In genomic region chr7:27245798-27246691, GRCh38 we compare ENCODE assay signal across 11 cellular contexts. TPM values are rescaled to one million over a fixed set of nuclear protein-coding genes. Genes with fewer than 3 reads are reported as not detected.
A peak's percentile ranks its signal among the peaks of the same experiment; 100 is the strongest.
DNase-seq lines count a peak whose midpoint lies in the region; ATAC-seq and TF ChIP-seq lines count a peak whose summit lies in the region.
"Had no signal": no experiment of that assay in that cellular context is flagged by ENCODE, and none has a peak within 500 bp of the region (broad histone marks: within the 10 kb centered on the region; RNA-seq: fewer than 3 reads in every experiment).

No MANE protein-coding gene starts in this region.

- H3K9me3 ChIP-seq in ascending aorta (no peaks in the 10 kb centered on the region), left lung (no peaks in the 10 kb centered on the region), stomach smooth muscle (ENCODE audit: control insufficient read depth in 2 of 2, low read length in 2 of 2) (no peaks in the 10 kb centered on the region)
- H3K9me3 ChIP-seq: thyroid gland had no signal

- H3K9ac ChIP-seq in stomach smooth muscle (ENCODE audit: low read length in 2 of 2) = no peak overlapping the region

- ATAC-seq in left lung (peak; percentile 35), GM21381 (IDR thresholded peaks at IDR 0.05; ENCODE audit: unreplicated experiment) (no peak)
- ATAC-seq: T-helper 17 cell had no signal

- no peak for TF ChIP-seq CTCF in ascending aorta (IDR thresholded peaks at IDR 0.05)
- no peak for TF ChIP-seq CTCF in left lung (IDR thresholded peaks at IDR 0.05)
- TF ChIP-seq CTCF in RWPE1 (conservative IDR thresholded peaks at IDR 0.05; ENCODE audit: low read depth) = no peak

- H3K27me3 ChIP-seq in ascending aorta (peaks cover 44% of the 10 kb centered on the region), left lung (peaks cover 100% of the 10 kb centered on the region in 2 donors), stomach smooth muscle (ENCODE audit: control insufficient read depth in 1 of 2, insufficient read depth in 2 of 2, low read length in 2 of 2) (peaks cover 88 to 99% of the 10 kb centered on the region in 2 donors)

- H3K36me3 ChIP-seq in ascending aorta = no peaks in the 10 kb centered on the region
- H3K36me3 ChIP-seq in left lung = no peaks in the 10 kb centered on the region
- H3K36me3 ChIP-seq in stomach smooth muscle (ENCODE audit: control insufficient read depth in 2 of 2, insufficient read depth in 2 of 2, low read length in 2 of 2) = no peaks in the 10 kb centered on the region
- H3K36me3 ChIP-seq: thyroid gland had no signal

- CTCF ChIA-PET in RWPE1 (lab: Yijun Ruan, JAX) = interaction anchor here (0.6 kb wide), 3 partner anchors 17 to 338 kb away, joined by 3 read pairs; no protein-coding TSS in a partner anchor

- H3K27ac ChIP-seq in ascending aorta (no peak overlapping the region), left lung (no peak overlapping the region), stomach smooth muscle (ENCODE audit: low read length) (no peak overlapping the region), RWPE1 (no peak overlapping the region)
- H3K27ac ChIP-seq: thyroid gland had no signal

- peak; percentile 25 for DNase-seq in NCI-H146 (lab: John Stamatoyannopoulos, UW)
- DNase-seq in NCI-H146 treated with DMSO at 0.1 percent for 48 hours (lab: John Stamatoyannopoulos, UW; ENCODE audit: unreplicated experiment) = no peak
- DNase-seq in ascending aorta (ENCODE audit: low spot score in 2 of 2) = no peak
- DNase-seq in left lung = no peak
- DNase-seq in RKO (ENCODE audit: low spot score) = no peak
- no peak for DNase-seq in RWPE1 (ENCODE audit: low spot score)
- DNase-seq: MV-4-11, T-helper 17 cell, thyroid gland had no signal

- H3K4me1 ChIP-seq in ascending aorta (peaks cover 6 to 16% of the 10 kb centered on the region in 2 donors), left lung (peaks cover 0 to 32% of the 10 kb centered on the region in 2 donors), stomach smooth muscle (ENCODE audit: control insufficient read depth, insufficient read depth, low read length) (peaks cover 34% of the 10 kb centered on the region)

- H3K4me3 ChIP-seq in ascending aorta (peak overlapping the region; percentile 35 to 45), left lung (no peak overlapping the region), stomach smooth muscle (ENCODE audit: low read length in 2 of 2) (peak overlapping the region; percentile 22 to 55)
- H3K4me3 ChIP-seq: thyroid gland had no signal

- POLR2A ChIA-PET in RWPE1 (lab: Yijun Ruan, JAX; ENCODE audit: low non-redundant PET) = no interaction called here

- intact Hi-C loops in ascending aorta (cut with DNase I) (no loop called here), left lung (cut with DNase I) (no loop called here)

RNA-seq across cellular contexts. Expression of gene EVX1, which starts 3.4 kb away (rescaled TPM):
- not detected for total RNA-seq in ascending aorta
- total RNA-seq in left lung = not detected
- total RNA-seq: thyroid gland had no signal

RNA-seq across cellular contexts. Expression of gene HOXA13, which starts 46.2 kb away (rescaled TPM):
- total RNA-seq in ascending aorta = not detected
- not detected for total RNA-seq in left lung
- total RNA-seq: T-helper 17 cell, thyroid gland had no signal

Comparison
In these comparisons a context has a peak if more than half of its experiments do, and no peak if none do; other contexts are left out.
1. H3K4me3 ChIP-seq: peak in ascending aorta (2 of 2) and stomach smooth muscle (2 of 2); none in left lung (0 of 2).